In the genomic region with DNA sequence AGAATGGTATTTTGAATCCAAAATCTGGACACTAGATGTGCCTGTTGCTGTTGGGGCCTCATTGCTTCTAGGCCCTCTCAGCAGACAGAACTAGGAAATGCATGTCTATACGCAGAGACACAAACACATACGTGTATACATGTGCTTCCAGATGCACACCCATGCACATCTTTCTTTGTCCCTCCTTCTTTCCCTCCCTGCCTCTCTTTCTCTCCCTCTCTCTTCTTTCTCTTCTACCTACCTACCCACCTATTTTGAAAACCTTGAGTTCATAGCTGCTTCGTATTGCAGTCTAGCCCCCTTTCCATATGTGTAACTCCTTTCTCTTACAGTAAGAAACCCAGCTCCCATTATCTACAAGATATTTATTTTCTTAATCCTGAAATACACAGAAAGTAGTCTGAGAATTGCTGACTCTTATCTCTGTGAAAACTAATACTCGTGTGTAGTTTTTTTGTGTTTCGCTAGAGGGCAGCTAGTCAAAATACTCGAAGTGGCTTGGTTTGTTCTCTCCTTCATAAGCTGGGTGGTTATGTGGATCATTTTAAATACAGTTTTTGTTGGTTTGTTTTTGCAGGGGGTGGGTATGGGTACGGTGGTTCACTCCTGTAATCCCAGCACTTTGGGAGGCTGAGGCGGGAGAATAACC, we compare ENCODE assay signal across 12 cellular contexts. TPM values are rescaled to one million over a fixed set of nuclear protein-coding genes. Genes with fewer than 3 reads are reported as not detected.
DNase-seq lines count a peak whose midpoint lies in the region; ATAC-seq and TF ChIP-seq lines count a peak whose summit lies in the region.
"Had no signal": no experiment of that assay in that cellular context is flagged by ENCODE, and none has a peak within 500 bp of the region (broad histone marks: within the 10 kb centered on the region; RNA-seq: fewer than 3 reads in every experiment).

No MANE protein-coding gene starts in this region.

- TF ChIP-seq POLR2A in adrenal gland (IDR thresholded peaks at IDR 0.05) = no peak

- peak overlapping the region in 1 of 2 donors; percentile 4 for H3K27ac Mint-ChIP-seq in effector memory CD8-positive, alpha-beta T cell
- H3K27ac Mint-ChIP-seq: activated naive CD4-positive, alpha-beta T cell treated with anti-CD3 and anti-CD28 coated beads, Interleukin-2, amount 50 U/mL, for 72 hours; T-helper 1 cell treated with Interleukin-12 subunit alpha and Interleukin-12 subunit beta and Interleukin-4 antibody, amounts not matched to agents 30 μg/mL and 1 μg/mL, for 36 hours had no signal

- peak; percentile 41 for ATAC-seq in left lung
- ATAC-seq in effector memory CD8-positive, alpha-beta T cell (replicated peaks) = no peak
- ATAC-seq in HG02798 (IDR thresholded peaks at IDR 0.05; ENCODE audit: poor library complexity, unreplicated experiment) = no peak
- no peak for ATAC-seq in omental fat pad (ENCODE audit: low FRiP score)
- no peak for ATAC-seq in HG02571 (IDR thresholded peaks at IDR 0.05; ENCODE audit: unreplicated experiment)
- ATAC-seq: activated naive CD4-positive, alpha-beta T cell treated with anti-CD3 and anti-CD28 coated beads, Interleukin-2, amount 50 U/mL, for 72 hours had no signal

- TF ChIP-seq CTCF in BJ (IDR thresholded peaks at IDR 0.05; ENCODE audit: insufficient read depth, low read depth, low read length) (peak; percentile 45), adrenal gland (IDR thresholded peaks at IDR 0.05) (peak; percentile 7 to 34 (median 22)), left lung (IDR thresholded peaks at IDR 0.05) (no peak), omental fat pad (IDR thresholded peaks at IDR 0.05) (no peak)

- DNase-seq in BJ (ENCODE audit: low read depth) = no peak
- DNase-seq in HuH-7.5 (ENCODE audit: low spot score) = peak; percentile 66
- DNase-seq in adrenal gland = no peak
- no peak for DNase-seq in left lung
- no peak for DNase-seq in effector memory CD8-positive, alpha-beta T cell
- no peak for DNase-seq in omental fat pad (ENCODE audit: low spot score)
- DNase-seq: GOT3, hippocampal formation had no signal

- CTCF ChIA-PET in BJ (lab: Yijun Ruan, JAX) = interaction anchor here (0.6 to 6.6 kb wide), 7 partner anchors 8 to 687 kb away, joined by 3 to 36 read pairs (median 5); partner anchors contain the start of gene RPL32

- intact Hi-C loops in adrenal gland (cut with DNase I) (no loop called here), left lung (cut with DNase I) (no loop called here)

- 46 to 52% (median 48%) methylated on average over 7 to 8 of the region's 8 CpGs for WGBS in adrenal gland, 4 donors

- no peaks in the 10 kb centered on the region for H3K27me3 Mint-ChIP-seq in effector memory CD8-positive, alpha-beta T cell

- no peaks in the 10 kb centered on the region for H3K36me3 Mint-ChIP-seq in effector memory CD8-positive, alpha-beta T cell (ENCODE audit: insufficient read depth)
- H3K36me3 Mint-ChIP-seq: activated naive CD4-positive, alpha-beta T cell treated with anti-CD3 and anti-CD28 coated beads, Interleukin-2, amount 50 U/mL, for 72 hours had no signal

- H3K4me3 Mint-ChIP-seq in effector memory CD8-positive, alpha-beta T cell = no peak overlapping the region
- H3K4me3 Mint-ChIP-seq: T-helper 1 cell treated with Interleukin-12 subunit alpha and Interleukin-12 subunit beta and Interleukin-4 antibody, amounts not matched to agents 30 μg/mL and 1 μg/mL, for 36 hours had no signal

- peaks cover 0 to 4% of the 10 kb centered on the region in 2 donors for H3K4me1 Mint-ChIP-seq in effector memory CD8-positive, alpha-beta T cell (ENCODE audit: low read depth in 2 of 2)

- no peak overlapping the region for H3K27ac ChIP-seq in adrenal gland
- H3K27ac ChIP-seq in left lung = no peak overlapping the region

- H3K27me3 ChIP-seq in BJ (ENCODE audit: control insufficient read depth, insufficient read depth, low read length) (no peaks in the 10 kb centered on the region), adrenal gland (no peaks in the 10 kb centered on the region), left lung (no peaks in the 10 kb centered on the region)

- H3K36me3 ChIP-seq in BJ (ENCODE audit: control insufficient read depth, insufficient read depth, low read length) (no peaks in the 10 kb centered on the region; the same call in 1 of the 2 replicates), adrenal gland (replicated peaks in 1 of 2) (peaks cover 0 to 8% of the 10 kb centered on the region in 2 donors), left lung (no peaks in the 10 kb centered on the region)

- no peaks in the 10 kb centered on the region for H3K9me3 Mint-ChIP-seq in effector memory CD8-positive, alpha-beta T cell
- H3K9me3 Mint-ChIP-seq: activated naive CD4-positive, alpha-beta T cell treated with anti-CD3 and anti-CD28 coated beads, Interleukin-2, amount 50 U/mL, for 72 hours; T-helper 1 cell treated with Interleukin-12 subunit alpha and Interleukin-12 subunit beta and Interleukin-4 antibody, amounts not matched to agents 30 μg/mL and 1 μg/mL, for 36 hours had no signal

- H3K9me3 ChIP-seq in adrenal gland (replicated peaks in 1 of 3) (no peaks in the 10 kb centered on the region), left lung (no peaks in the 10 kb centered on the region)

- H3K4me1 ChIP-seq in adrenal gland (replicated peaks in 1 of 2) = peaks cover 0 to 4% of the 10 kb centered on the region in 2 donors
- no peaks in the 10 kb centered on the region for H3K4me1 ChIP-seq in left lung

- POLR2A ChIA-PET in BJ (lab: Charles Lee) = no interaction called here

- H3K4me3 ChIP-seq in BJ (ENCODE audit: low read depth, low read length) (no peak overlapping the region), adrenal gland (no peak overlapping the region), left lung (no peak overlapping the region)

RNA-seq across cellular contexts. Expression of gene RPL32, which starts 18.5 kb away (rescaled TPM):
- polyA plus RNA-seq in BJ (2011; rRNA removed) = 3,018 and 4,118 TPM in 2 replicates
- polyA minus RNA-seq in BJ (2011; rRNA and poly(A)+ RNA removed) = 571 and 926 TPM in 2 replicates
- 1,000 to 10,000 TPM in 5 of 8 donors, 100 to 1,000 TPM in 3; 695 to 2,605 (median 1,261) TPM for total RNA-seq in adrenal gland
- 1,000 to 10,000 TPM; 1,244 to 2,745 (median 2,081) TPM for polyA plus RNA-seq in adrenal gland
- total RNA-seq in left lung = 1,000 to 10,000 TPM; 1,223 to 1,263 TPM
- total RNA-seq in omental fat pad = 1,000 to 10,000 TPM in 1 of 4 donors, 100 to 1,000 TPM in 3; 796 to 1,017 (median 855) TPM

RNA-seq across cellular contexts. Expression of gene CAND2, which starts 26.4 kb away (rescaled TPM):
- polyA plus RNA-seq in BJ (2011; rRNA removed) (1.3 and 2.3 TPM in 2 replicates), adrenal gland (1 to 10 TPM; 1.1 to 7.5 (median 4.7) TPM)
- 1.4 and 1.8 TPM in 2 replicates for polyA minus RNA-seq in BJ (2011; rRNA and poly(A)+ RNA removed)
- total RNA-seq in adrenal gland (10 to 100 TPM in 4 of 8 donors, 1 to 10 TPM in 4; 6.2 to 17.9 (median 10.3) TPM), left lung (1 to 10 TPM; 3.7 to 7.8 TPM), omental fat pad (1 to 10 TPM; 2.2 to 6.8 (median 4.9) TPM)

Comparison
In these comparisons a context has a peak if more than half of its experiments do, and no peak if none do; other contexts are left out.
1. CTCF ChIP-seq: peak in BJ (single experiment) and adrenal gland (6 of 6); none in left lung (0 of 2) and omental fat pad (0 of 3).